ENCODE assay signal across 1 cellular context in genomic region chr7:90403174-90404113, GRCh38.
TF ChIP-seq lines count a peak whose summit lies in the region.

Gene CLDN12, plus strand, starts transcription at chr7:90403461. Its CDS starts 9,216 bp downstream, at chr7:90412677.

TF ChIP-seq in GM12878, 131 proteins besides CTCF, POLR2A, EP300 and RAD21 (continued from another document):
- TF ChIP-seq ELK1 (IDR thresholded peaks at IDR 0.05; ENCODE audit: low read depth, low read length) = no peak; the same call in 1 of the 2 replicates
- peak; percentile 95 for TF ChIP-seq CREM (IDR thresholded peaks at IDR 0.05; ENCODE audit: low read depth)
- 0 out of 2 replicates have a peak, but pooled peaks have one; percentile 6 for TF ChIP-seq ZNF207 (IDR thresholded peaks at IDR 0.05; ENCODE audit: borderline replicate concordance)
- TF ChIP-seq CEBPB (IDR thresholded peaks at IDR 0.05; ENCODE audit: borderline replicate concordance in 1 of 2, low read depth in 2 of 2, low read length in 2 of 2) = peak; percentile 58 to 85; a peak in 3 of 4 replicates
- TF ChIP-seq SREBF2 (IDR thresholded peaks at IDR 0.05; ENCODE audit: low read length) = no peak
